ENCODE assay signal across 1 cellular context in the genomic region with DNA sequence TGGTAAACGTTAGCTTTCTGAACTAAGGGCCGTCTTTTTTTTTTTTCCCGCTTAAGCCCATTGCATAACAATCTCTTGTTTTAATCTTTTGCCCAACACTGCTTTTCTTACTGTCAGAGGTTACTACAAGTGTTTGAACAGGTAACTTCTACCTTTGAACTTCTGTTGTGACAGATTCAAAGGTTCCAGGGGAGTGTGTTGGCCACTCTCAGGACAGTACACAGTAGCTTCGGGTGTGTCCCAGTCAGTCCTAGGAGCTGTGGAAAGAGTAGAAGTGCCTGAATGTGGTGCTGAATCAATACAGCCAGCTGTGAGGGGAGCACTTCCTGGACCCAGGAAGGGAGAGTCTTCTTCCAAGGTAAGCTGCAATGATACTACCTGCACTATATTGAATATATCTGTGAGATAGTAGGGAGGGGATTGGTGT.
A peak's percentile ranks its signal among the peaks of the same experiment; 100 is the strongest.
TF ChIP-seq lines count a peak whose summit lies in the region.

A gene with protein sequence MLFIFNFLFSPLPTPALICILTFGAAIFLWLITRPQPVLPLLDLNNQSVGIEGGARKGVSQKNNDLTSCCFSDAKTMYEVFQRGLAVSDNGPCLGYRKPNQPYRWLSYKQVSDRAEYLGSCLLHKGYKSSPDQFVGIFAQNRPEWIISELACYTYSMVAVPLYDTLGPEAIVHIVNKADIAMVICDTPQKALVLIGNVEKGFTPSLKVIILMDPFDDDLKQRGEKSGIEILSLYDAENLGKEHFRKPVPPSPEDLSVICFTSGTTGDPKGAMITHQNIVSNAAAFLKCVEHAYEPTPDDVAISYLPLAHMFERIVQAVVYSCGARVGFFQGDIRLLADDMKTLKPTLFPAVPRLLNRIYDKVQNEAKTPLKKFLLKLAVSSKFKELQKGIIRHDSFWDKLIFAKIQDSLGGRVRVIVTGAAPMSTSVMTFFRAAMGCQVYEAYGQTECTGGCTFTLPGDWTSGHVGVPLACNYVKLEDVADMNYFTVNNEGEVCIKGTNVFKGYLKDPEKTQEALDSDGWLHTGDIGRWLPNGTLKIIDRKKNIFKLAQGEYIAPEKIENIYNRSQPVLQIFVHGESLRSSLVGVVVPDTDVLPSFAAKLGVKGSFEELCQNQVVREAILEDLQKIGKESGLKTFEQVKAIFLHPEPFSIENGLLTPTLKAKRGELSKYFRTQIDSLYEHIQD (plus strand): TSS at position 205 of the 427 bp plus-strand sequence. CDS start 20,831 bp downstream, outside the sequence.

TF ChIP-seq in HepG2, 621 proteins besides CTCF, POLR2A, EP300 and RAD21 (continued from another document and continues in another):
- TF ChIP-seq, protein P1, sequence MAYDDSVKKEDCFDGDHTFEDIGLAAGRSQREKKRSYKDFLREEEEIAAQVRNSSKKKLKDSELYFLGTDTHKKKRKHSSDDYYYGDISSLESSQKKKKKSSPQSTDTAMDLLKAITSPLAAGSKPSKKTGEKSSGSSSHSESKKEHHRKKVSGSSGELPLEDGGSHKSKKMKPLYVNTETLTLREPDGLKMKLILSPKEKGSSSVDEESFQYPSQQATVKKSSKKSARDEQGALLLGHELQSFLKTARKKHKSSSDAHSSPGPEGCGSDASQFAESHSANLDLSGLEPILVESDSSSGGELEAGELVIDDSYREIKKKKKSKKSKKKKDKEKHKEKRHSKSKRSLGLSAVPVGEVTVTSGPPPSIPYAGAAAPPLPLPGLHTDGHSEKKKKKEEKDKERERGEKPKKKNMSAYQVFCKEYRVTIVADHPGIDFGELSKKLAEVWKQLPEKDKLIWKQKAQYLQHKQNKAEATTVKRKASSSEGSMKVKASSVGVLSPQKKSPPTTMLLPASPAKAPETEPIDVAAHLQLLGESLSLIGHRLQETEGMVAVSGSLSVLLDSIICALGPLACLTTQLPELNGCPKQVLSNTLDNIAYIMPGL (CRISPR knock-in tag; IDR thresholded peaks at IDR 0.05; ENCODE audit: borderline replicate concordance in 1 of 2, low read depth in 1 of 2) = peak in 1 of 2 experiments; percentile 12; a peak in 1 of 4 replicates
- TF ChIP-seq SSRP1 (CRISPR knock-in tag; IDR thresholded peaks at IDR 0.05) (no peak), MED1 (CRISPR knock-in tag; IDR thresholded peaks at IDR 0.05) (peak; percentile 58), ZNF7 (CRISPR knock-in tag; IDR thresholded peaks at IDR 0.05) (no peak), PAX8 (CRISPR knock-in tag; IDR thresholded peaks at IDR 0.05; ENCODE audit: borderline replicate concordance) (no peak), TGIF2 (CRISPR knock-in tag; IDR thresholded peaks at IDR 0.05) (no peak), MTA1 (CRISPR knock-in tag; IDR thresholded peaks at IDR 0.05; ENCODE audit: borderline replicate concordance) (peak; percentile 58; the same call in 1 of the 2 replicates), ZNF569 (CRISPR knock-in tag; IDR thresholded peaks at IDR 0.05; ENCODE audit: borderline replicate concordance) (no peak), SMAD3 (CRISPR knock-in tag; IDR thresholded peaks at IDR 0.05) (no peak), GFI1 (CRISPR knock-in tag; IDR thresholded peaks at IDR 0.05; ENCODE audit: borderline replicate concordance) (peak; percentile 90), POLR2AphosphoS2 (IDR thresholded peaks at IDR 0.05; ENCODE audit: low read depth, low read length) (no peak), SMAD1 (CRISPR knock-in tag; IDR thresholded peaks at IDR 0.05; ENCODE audit: borderline replicate concordance, low read depth) (no peak), ZNF33A (CRISPR knock-in tag; IDR thresholded peaks at IDR 0.05; ENCODE audit: borderline replicate concordance) (no peak), ZNF543 (CRISPR knock-in tag; IDR thresholded peaks at IDR 0.05) (no peak; the same call in 1 of the 2 replicates), SMYD3 (CRISPR knock-in tag; IDR thresholded peaks at IDR 0.05) (no peak; the same call in 1 of the 2 replicates), SRSF1 (optimal IDR thresholded peaks at IDR 0.05; ENCODE audit: low read depth, low read length) (no peak), ZBTB21 (CRISPR knock-in tag; IDR thresholded peaks at IDR 0.05) (no peak), MIXL1 (CRISPR knock-in tag; IDR thresholded peaks at IDR 0.05) (no peak), ZNF143 (CRISPR knock-in tag; IDR thresholded peaks at IDR 0.05) (no peak), HOXA7 (CRISPR knock-in tag; IDR thresholded peaks at IDR 0.05) (no peak), CHD4 (IDR thresholded peaks at IDR 0.05; ENCODE audit: borderline replicate concordance, low read length) (peak; percentile 41; the same call in 1 of the 2 replicates), ZKSCAN5 (CRISPR knock-in tag; IDR thresholded peaks at IDR 0.05) (no peak), NFKB2 (CRISPR knock-in tag; IDR thresholded peaks at IDR 0.05; ENCODE audit: borderline replicate concordance) (no peak), NFIC (IDR thresholded peaks at IDR 0.05; ENCODE audit: low read length) (peak; percentile 77; the same call in 1 of the 2 replicates), ATAD3A (CRISPR knock-in tag; IDR thresholded peaks at IDR 0.05) (no peak), HDAC1 (CRISPR knock-in tag; IDR thresholded peaks at IDR 0.05) (peak; percentile 81)
- TF ChIP-seq, protein P2, sequence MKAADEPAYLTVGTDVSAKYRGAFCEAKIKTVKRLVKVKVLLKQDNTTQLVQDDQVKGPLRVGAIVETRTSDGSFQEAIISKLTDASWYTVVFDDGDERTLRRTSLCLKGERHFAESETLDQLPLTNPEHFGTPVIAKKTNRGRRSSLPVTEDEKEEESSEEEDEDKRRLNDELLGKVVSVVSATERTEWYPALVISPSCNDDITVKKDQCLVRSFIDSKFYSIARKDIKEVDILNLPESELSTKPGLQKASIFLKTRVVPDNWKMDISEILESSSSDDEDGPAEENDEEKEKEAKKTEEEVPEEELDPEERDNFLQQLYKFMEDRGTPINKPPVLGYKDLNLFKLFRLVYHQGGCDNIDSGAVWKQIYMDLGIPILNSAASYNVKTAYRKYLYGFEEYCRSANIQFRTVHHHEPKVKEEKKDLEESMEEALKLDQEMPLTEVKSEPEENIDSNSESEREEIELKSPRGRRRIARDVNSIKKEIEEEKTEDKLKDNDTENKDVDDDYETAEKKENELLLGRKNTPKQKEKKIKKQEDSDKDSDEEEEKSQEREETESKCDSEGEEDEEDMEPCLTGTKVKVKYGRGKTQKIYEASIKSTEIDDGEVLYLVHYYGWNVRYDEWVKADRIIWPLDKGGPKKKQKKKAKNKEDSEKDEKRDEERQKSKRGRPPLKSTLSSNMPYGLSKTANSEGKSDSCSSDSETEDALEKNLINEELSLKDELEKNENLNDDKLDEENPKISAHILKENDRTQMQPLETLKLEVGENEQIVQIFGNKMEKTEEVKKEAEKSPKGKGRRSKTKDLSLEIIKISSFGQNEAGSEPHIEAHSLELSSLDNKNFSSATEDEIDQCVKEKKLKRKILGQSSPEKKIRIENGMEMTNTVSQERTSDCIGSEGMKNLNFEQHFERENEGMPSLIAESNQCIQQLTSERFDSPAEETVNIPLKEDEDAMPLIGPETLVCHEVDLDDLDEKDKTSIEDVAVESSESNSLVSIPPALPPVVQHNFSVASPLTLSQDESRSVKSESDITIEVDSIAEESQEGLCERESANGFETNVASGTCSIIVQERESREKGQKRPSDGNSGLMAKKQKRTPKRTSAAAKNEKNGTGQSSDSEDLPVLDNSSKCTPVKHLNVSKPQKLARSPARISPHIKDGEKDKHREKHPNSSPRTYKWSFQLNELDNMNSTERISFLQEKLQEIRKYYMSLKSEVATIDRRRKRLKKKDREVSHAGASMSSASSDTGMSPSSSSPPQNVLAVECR (CRISPR knock-in tag; IDR thresholded peaks at IDR 0.05; ENCODE audit: borderline replicate concordance) = peak; percentile 48; the same call in 1 of the 2 replicates
- TF ChIP-seq, protein P3, sequence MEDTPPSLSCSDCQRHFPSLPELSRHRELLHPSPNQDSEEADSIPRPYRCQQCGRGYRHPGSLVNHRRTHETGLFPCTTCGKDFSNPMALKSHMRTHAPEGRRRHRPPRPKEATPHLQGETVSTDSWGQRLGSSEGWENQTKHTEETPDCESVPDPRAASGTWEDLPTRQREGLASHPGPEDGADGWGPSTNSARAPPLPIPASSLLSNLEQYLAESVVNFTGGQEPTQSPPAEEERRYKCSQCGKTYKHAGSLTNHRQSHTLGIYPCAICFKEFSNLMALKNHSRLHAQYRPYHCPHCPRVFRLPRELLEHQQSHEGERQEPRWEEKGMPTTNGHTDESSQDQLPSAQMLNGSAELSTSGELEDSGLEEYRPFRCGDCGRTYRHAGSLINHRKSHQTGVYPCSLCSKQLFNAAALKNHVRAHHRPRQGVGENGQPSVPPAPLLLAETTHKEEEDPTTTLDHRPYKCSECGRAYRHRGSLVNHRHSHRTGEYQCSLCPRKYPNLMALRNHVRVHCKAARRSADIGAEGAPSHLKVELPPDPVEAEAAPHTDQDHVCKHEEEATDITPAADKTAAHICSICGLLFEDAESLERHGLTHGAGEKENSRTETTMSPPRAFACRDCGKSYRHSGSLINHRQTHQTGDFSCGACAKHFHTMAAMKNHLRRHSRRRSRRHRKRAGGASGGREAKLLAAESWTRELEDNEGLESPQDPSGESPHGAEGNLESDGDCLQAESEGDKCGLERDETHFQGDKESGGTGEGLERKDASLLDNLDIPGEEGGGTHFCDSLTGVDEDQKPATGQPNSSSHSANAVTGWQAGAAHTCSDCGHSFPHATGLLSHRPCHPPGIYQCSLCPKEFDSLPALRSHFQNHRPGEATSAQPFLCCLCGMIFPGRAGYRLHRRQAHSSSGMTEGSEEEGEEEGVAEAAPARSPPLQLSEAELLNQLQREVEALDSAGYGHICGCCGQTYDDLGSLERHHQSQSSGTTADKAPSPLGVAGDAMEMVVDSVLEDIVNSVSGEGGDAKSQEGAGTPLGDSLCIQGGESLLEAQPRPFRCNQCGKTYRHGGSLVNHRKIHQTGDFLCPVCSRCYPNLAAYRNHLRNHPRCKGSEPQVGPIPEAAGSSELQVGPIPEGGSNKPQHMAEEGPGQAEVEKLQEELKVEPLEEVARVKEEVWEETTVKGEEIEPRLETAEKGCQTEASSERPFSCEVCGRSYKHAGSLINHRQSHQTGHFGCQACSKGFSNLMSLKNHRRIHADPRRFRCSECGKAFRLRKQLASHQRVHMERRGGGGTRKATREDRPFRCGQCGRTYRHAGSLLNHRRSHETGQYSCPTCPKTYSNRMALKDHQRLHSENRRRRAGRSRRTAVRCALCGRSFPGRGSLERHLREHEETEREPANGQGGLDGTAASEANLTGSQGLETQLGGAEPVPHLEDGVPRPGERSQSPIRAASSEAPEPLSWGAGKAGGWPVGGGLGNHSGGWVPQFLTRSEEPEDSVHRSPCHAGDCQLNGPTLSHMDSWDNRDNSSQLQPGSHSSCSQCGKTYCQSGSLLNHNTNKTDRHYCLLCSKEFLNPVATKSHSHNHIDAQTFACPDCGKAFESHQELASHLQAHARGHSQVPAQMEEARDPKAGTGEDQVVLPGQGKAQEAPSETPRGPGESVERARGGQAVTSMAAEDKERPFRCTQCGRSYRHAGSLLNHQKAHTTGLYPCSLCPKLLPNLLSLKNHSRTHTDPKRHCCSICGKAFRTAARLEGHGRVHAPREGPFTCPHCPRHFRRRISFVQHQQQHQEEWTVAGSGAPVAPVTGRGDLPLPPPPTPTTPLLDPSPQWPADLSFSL (CRISPR knock-in tag; IDR thresholded peaks at IDR 0.05) = peak; percentile 62; the same call in 1 of the 2 replicates
- TF ChIP-seq, protein P4, sequence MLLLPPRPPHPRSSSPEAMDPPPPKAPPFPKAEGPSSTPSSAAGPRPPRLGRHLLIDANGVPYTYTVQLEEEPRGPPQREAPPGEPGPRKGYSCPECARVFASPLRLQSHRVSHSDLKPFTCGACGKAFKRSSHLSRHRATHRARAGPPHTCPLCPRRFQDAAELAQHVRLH (CRISPR knock-in tag; IDR thresholded peaks at IDR 0.05; ENCODE audit: borderline replicate concordance, low read depth) = no peak
- TF ChIP-seq, protein P5, sequence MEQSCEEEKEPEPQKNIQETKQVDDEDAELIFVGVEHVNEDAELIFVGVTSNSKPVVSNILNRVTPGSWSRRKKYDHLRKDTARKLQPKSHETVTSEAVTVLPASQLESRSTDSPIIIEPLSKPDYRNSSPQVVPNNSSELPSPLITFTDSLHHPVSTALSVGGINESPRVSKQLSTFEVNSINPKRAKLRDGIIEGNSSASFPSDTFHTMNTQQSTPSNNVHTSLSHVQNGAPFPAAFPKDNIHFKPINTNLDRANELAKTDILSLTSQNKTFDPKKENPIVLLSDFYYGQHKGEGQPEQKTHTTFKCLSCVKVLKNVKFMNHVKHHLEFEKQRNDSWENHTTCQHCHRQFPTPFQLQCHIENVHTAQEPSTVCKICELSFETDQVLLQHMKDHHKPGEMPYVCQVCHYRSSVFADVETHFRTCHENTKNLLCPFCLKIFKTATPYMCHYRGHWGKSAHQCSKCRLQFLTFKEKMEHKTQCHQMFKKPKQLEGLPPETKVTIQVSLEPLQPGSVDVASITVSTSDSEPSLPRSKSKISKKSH (CRISPR knock-in tag; IDR thresholded peaks at IDR 0.05; ENCODE audit: borderline replicate concordance) = no peak
- TF ChIP-seq, protein P6, sequence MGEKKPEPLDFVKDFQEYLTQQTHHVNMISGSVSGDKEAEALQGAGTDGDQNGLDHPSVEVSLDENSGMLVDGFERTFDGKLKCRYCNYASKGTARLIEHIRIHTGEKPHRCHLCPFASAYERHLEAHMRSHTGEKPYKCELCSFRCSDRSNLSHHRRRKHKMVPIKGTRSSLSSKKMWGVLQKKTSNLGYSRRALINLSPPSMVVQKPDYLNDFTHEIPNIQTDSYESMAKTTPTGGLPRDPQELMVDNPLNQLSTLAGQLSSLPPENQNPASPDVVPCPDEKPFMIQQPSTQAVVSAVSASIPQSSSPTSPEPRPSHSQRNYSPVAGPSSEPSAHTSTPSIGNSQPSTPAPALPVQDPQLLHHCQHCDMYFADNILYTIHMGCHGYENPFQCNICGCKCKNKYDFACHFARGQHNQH (CRISPR knock-in tag; IDR thresholded peaks at IDR 0.05) = peak; percentile 74; the same call in 1 of the 2 replicates
- TF ChIP-seq, protein P7, sequence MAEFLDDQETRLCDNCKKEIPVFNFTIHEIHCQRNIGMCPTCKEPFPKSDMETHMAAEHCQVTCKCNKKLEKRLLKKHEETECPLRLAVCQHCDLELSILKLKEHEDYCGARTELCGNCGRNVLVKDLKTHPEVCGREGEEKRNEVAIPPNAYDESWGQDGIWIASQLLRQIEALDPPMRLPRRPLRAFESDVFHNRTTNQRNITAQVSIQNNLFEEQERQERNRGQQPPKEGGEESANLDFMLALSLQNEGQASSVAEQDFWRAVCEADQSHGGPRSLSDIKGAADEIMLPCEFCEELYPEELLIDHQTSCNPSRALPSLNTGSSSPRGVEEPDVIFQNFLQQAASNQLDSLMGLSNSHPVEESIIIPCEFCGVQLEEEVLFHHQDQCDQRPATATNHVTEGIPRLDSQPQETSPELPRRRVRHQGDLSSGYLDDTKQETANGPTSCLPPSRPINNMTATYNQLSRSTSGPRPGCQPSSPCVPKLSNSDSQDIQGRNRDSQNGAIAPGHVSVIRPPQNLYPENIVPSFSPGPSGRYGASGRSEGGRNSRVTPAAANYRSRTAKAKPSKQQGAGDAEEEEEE (CRISPR knock-in tag; IDR thresholded peaks at IDR 0.05; ENCODE audit: borderline replicate concordance) = no peak
- TF ChIP-seq, protein P8, sequence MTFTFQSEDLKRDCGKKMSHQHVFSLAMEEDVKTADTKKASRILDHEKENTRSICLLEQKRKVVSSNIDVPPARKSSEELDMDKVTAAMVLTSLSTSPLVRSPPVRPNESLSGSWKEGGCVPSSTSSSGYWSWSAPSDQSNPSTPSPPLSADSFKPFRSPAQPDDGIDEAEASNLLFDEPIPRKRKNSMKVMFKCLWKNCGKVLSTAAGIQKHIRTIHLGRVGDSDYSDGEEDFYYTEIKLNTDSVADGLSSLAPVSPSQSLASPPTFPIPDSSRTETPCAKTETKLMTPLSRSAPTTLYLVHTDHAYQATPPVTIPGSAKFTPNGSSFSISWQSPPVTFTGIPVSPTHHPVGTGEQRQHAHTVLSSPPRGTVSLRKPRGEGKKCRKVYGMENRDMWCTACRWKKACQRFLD (CRISPR knock-in tag; IDR thresholded peaks at IDR 0.05; ENCODE audit: borderline replicate concordance) = no peak
